Comparison of ENCODE assay signal across 9 cellular contexts in the genomic region with DNA sequence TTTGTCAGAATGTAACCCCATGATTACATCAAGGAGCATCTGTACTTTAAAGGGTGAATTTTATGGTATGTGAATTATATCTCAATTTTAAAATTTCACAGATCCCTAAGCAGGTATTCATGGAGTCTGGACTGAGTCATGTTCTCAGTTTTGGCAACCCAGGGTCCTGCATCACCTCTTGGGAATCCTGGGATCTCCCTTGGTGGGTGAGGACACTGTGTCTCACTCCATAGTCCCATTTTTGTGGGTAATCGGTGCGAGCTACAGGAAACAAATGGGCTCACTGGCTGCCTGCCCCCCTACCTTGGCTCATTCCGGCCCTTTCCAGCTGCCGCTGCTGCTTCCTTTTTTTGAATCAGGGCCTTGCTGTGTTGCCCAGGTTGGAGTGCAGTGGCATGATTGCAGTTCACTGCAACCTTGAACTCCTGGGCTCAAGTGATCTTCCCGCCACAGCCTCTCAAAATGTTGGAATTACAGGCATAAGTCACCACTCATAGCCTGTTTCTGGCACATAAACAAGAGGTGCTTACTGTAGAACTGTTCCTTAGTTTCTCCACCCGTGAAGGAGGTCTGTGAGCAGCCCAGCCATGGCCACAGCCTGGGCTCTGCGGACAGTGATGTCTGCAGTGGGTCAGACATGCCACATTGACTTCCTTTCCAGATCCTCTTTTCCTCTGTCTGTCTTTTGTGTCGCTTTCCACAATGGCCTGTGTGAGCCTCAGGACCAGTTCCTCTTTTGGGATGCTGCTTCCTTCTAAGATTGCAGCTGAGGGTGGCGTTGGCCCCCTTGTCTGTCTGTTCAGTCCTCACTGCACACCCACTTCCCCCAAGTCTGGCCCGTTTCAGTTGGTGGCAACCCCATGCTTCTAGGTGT. TPM values are rescaled to one million over a fixed set of nuclear protein-coding genes. Genes with fewer than 3 reads are reported as not detected.
DNase-seq lines count a peak whose midpoint lies in the region; ATAC-seq, FAIRE-seq and TF ChIP-seq lines count a peak whose summit lies in the region.
"Had no signal": no experiment of that assay in that cellular context is flagged by ENCODE, and none has a peak within 500 bp of the region (broad histone marks: within the 10 kb centered on the region; RNA-seq: fewer than 3 reads in every experiment).

No MANE protein-coding gene starts in this region.

- H3K9me3 ChIP-seq in HepG2 (ENCODE audit: low read length), result no peaks in the 10 kb centered on the region

- ATAC-seq in GM18498 (IDR thresholded peaks at IDR 0.05; ENCODE audit: unreplicated experiment) (peak; percentile 41), HG02981 (IDR thresholded peaks at IDR 0.05; ENCODE audit: unreplicated experiment) (peak; percentile 34), HepG2 (no peak)
- no peak for ATAC-seq in activated T-cell treated with anti-CD3 and anti-CD28 coated beads, Interleukin-2, amount 50 U/mL, for 4 hours

- no peak for TF ChIP-seq POLR2A in HepG2 (IDR thresholded peaks at IDR 0.05; ENCODE audit: insufficient read depth in 1 of 2, low read depth in 2 of 2, low read length in 2 of 2)

- no peaks in the 10 kb centered on the region for H3K36me3 Mint-ChIP-seq in activated T-cell treated with anti-CD3 and anti-CD28 coated beads, Interleukin-2, amount 50 U/mL, for 4 hours (ENCODE audit: insufficient read depth)

- POLR2A ChIA-PET in HepG2 (lab: Yijun Ruan, JAX), result no interaction called here

- no peak overlapping the region for H2AFZ ChIP-seq in HepG2 (ENCODE audit: low read length)

- no peaks in the 10 kb centered on the region for H3K9me3 Mint-ChIP-seq in activated T-cell treated with anti-CD3 and anti-CD28 coated beads, Interleukin-2, amount 50 U/mL, for 4 hours

- H3K4me3 Mint-ChIP-seq in activated T-cell treated with anti-CD3 and anti-CD28 coated beads, Interleukin-2, amount 50 U/mL, for 4 hours, result no peak overlapping the region

- no peak for TF ChIP-seq RAD21 in HepG2 (CRISPR knock-in tag; IDR thresholded peaks at IDR 0.05)

- TF ChIP-seq EP300 in HepG2 (IDR thresholded peaks at IDR 0.05; ENCODE audit: low read depth in 2 of 2, low read length in 2 of 2), result no peak
- no peak for TF ChIP-seq EP300 in HepG2 (CRISPR knock-in tag; IDR thresholded peaks at IDR 0.05; ENCODE audit: borderline replicate concordance)

- H3K27ac ChIP-seq in HepG2 (ENCODE audit: extremely low read length, insufficient read depth, low read length), result no peak overlapping the region

- FAIRE-seq in HepG2 (lab: Jason Lieb, UNC), result no peak
- FAIRE-seq: endometrium had no signal

- no peaks in the 10 kb centered on the region for H4K20me1 ChIP-seq in HepG2 (ENCODE audit: insufficient read depth, low read length)

- H3K27me3 Mint-ChIP-seq in activated T-cell treated with anti-CD3 and anti-CD28 coated beads, Interleukin-2, amount 50 U/mL, for 4 hours (ENCODE audit: low read depth), result peaks cover 10% of the 10 kb centered on the region

- BruUV-seq in HepG2 (replicated peaks; lab: Mats Ljungman, UMichigan), result no TSS peak

- peaks cover 24% of the 10 kb centered on the region for H3K4me1 Mint-ChIP-seq in activated T-cell treated with anti-CD3 and anti-CD28 coated beads, Interleukin-2, amount 50 U/mL, for 4 hours (ENCODE audit: low read depth)

- H3K27me3 ChIP-seq in HepG2 (ENCODE audit: control insufficient read depth in 1 of 2, insufficient read depth in 2 of 2, low read length in 2 of 2), result peaks cover 5 to 38% of the 10 kb centered on the region in 2 experiments; a peak in 3 of 5 replicates

- no peaks in the 10 kb centered on the region for H3K79me2 ChIP-seq in HepG2 (ENCODE audit: insufficient read depth, low read length)

- in situ Hi-C loops in HepG2 (cut with HindIII; ENCODE audit: extremely low pct_ligation_motif_present, low pct_unique_long_range_greater_than_20kb), result no loop called here

- intact Hi-C loops in HepG2 (cut with micrococcal nuclease; ENCODE audit: unreplicated experiment), result no loop called here

- H3K36me3 ChIP-seq in HepG2 (replicated peaks in 1 of 2; ENCODE audit: control insufficient read depth in 1 of 2, insufficient read depth in 2 of 2, low read length in 2 of 2), result no peaks in the 10 kb centered on the region

- H3K4me2 ChIP-seq in HepG2 (ENCODE audit: low read depth, low read length), result no peak overlapping the region

- no peak for TF ChIP-seq CTCF in HepG2 (CRISPR knock-in tag; IDR thresholded peaks at IDR 0.05)

- H3K4me3 ChIP-seq in HepG2 (replicated peaks in 1 of 3; ENCODE audit: insufficient read depth in 1 of 3, low read depth in 2 of 3, low read length in 3 of 3), result no peak overlapping the region

- 26% methylated on average over 10 of the region's 10 CpGs for WGBS in HepG2 (ENCODE audit: low lambda C conversion rate)

- H3K9ac ChIP-seq in HepG2 (ENCODE audit: insufficient read depth, low read depth, low read length), result no peak overlapping the region

- CTCF ChIA-PET in HepG2 (lab: Yijun Ruan, JAX; ENCODE audit: low intra/inter-chr PET ratio, low total read pairs), result no interaction called here

- DNase-seq in SKM-1 (lab: John Stamatoyannopoulos, UW; ENCODE audit: unreplicated experiment) (peak; percentile 79), HepG2 (ENCODE audit: low spot score) (no peak), islet precursor cell (no peak), mucosa of gallbladder (ENCODE audit: low spot score) (no peak), HuH-7 (ENCODE audit: low spot score) (no peak)
- no peak for DNase-seq in activated T-cell treated with anti-CD3 and anti-CD28 coated beads, Interleukin-2, amount 50 U/mL, for 4 hours

- no peaks in the 10 kb centered on the region for H3K4me1 ChIP-seq in HepG2 (ENCODE audit: insufficient read depth, low read length)

TF ChIP-seq in HepG2, 621 proteins besides CTCF, POLR2A, EP300 and RAD21 (continues in another document):
- TF ChIP-seq ZNF121 (CRISPR knock-in tag; IDR thresholded peaks at IDR 0.05) (peak; percentile 53; the same call in 1 of the 2 replicates), ZNF720 (CRISPR knock-in tag; IDR thresholded peaks at IDR 0.05) (no peak)

RNA-seq across cellular contexts. Expression of a gene that starts 14.5 kb away (rescaled TPM):
- total RNA-seq in HepG2 (2016; rRNA removed; fragmentation: Illumina TruSeq; extraction: Trizol) (0.06 and 0.07 TPM in 2 replicates), mucosa of gallbladder (15.5 TPM)
- total RNA-seq in HepG2 (2016; cell fraction: cytosol; rRNA removed; fragmentation: Illumina TruSeq; extraction: Trizol; ENCODE audit: low read depth), result not detected in 2 replicates
- total RNA-seq in HepG2 (2016; cell fraction: insoluble cytoplasmic fraction; rRNA removed; fragmentation: Illumina TruSeq; extraction: Trizol), result 0.04 TPM in 1 of 2 replicates, not detected in the other
- total RNA-seq in HepG2 (2016; cell fraction: membrane; rRNA removed; fragmentation: Illumina TruSeq; extraction: Trizol), result 0.03 TPM in 2 replicates
- total RNA-seq in HepG2 (2016; cell fraction: nucleus; rRNA removed; fragmentation: Illumina TruSeq; extraction: Trizol), result not detected in 2 replicates
- polyA plus RNA-seq in HepG2 (2011; rRNA removed), result 0.08 and 0.09 TPM in 2 replicates
- 0.08 TPM in 2 replicates for polyA plus RNA-seq in HepG2 (2011; cell fraction: cytosol; rRNA removed)
- polyA plus RNA-seq in HepG2 (2011; cell fraction: nucleus; rRNA removed), result 0.43 and 0.50 TPM in 2 replicates
- 0.11 TPM in 1 of 2 replicates, not detected in the other for polyA plus RNA-seq in HepG2 (2012)
- polyA plus RNA-seq in HepG2 (2016; cell fraction: cytosol; fragmentation: Illumina TruSeq; extraction: Trizol; ENCODE audit: low read depth), result not detected in 2 replicates
- not detected in 2 replicates for polyA plus RNA-seq in HepG2 (2016; cell fraction: insoluble cytoplasmic fraction; fragmentation: Illumina TruSeq; extraction: Trizol; ENCODE audit: low read depth)
- polyA plus RNA-seq in HepG2 (2016; cell fraction: membrane; fragmentation: Illumina TruSeq; extraction: Trizol; ENCODE audit: low read depth), result not detected in 2 replicates
- polyA plus RNA-seq in HepG2 (2016; cell fraction: nucleus; fragmentation: Illumina TruSeq; extraction: Trizol; ENCODE audit: insufficient read depth, low read depth), result not detected in 2 replicates
- 0.05 and 0.52 TPM in 2 replicates for polyA minus RNA-seq in HepG2 (2011; rRNA and poly(A)+ RNA removed; ENCODE audit: low replicate concordance)
- not detected in 2 replicates for polyA minus RNA-seq in HepG2 (2011; cell fraction: cytosol; rRNA and poly(A)+ RNA removed)
- 0.12 TPM in 1 of 2 replicates, not detected in the other for polyA minus RNA-seq in HepG2 (2011; cell fraction: nucleus; rRNA and poly(A)+ RNA removed)
- 1 to 10 TPM in 2 of 3 donors, under 1 TPM in 1; 0.90 to 2.6 (median 1.3) TPM for total RNA-seq in activated T-cell treated with anti-CD3 and anti-CD28 coated beads, Interleukin-2, amount 50 U/mL, for 4 hours

RNA-seq across cellular contexts. Expression of a gene that starts 51.5 kb away (rescaled TPM):
- 0.24 TPM in 1 of 2 replicates, not detected in the other for total RNA-seq in HepG2 (2016; rRNA removed; fragmentation: Illumina TruSeq; extraction: Trizol)
- total RNA-seq in HepG2 (2016; cell fraction: cytosol; rRNA removed; fragmentation: Illumina TruSeq; extraction: Trizol; ENCODE audit: low read depth), result not detected in 2 replicates
- total RNA-seq in HepG2 (2016; cell fraction: insoluble cytoplasmic fraction; rRNA removed; fragmentation: Illumina TruSeq; extraction: Trizol), result not detected in 2 replicates
- 0.17 TPM in 1 of 2 replicates, not detected in the other for total RNA-seq in HepG2 (2016; cell fraction: membrane; rRNA removed; fragmentation: Illumina TruSeq; extraction: Trizol)
- total RNA-seq in HepG2 (2016; cell fraction: nucleus; rRNA removed; fragmentation: Illumina TruSeq; extraction: Trizol), result not detected in 2 replicates
- polyA plus RNA-seq in HepG2 (2011; rRNA removed), result not detected in 2 replicates
- polyA plus RNA-seq in HepG2 (2011; cell fraction: cytosol; rRNA removed), result not detected in 2 replicates
- not detected in 2 replicates for polyA plus RNA-seq in HepG2 (2011; cell fraction: nucleus; rRNA removed)
- polyA plus RNA-seq in HepG2 (2012), result not detected in 2 replicates
- not detected in 2 replicates for polyA plus RNA-seq in HepG2 (2016; cell fraction: cytosol; fragmentation: Illumina TruSeq; extraction: Trizol; ENCODE audit: low read depth)
- not detected in 2 replicates for polyA plus RNA-seq in HepG2 (2016; cell fraction: insoluble cytoplasmic fraction; fragmentation: Illumina TruSeq; extraction: Trizol; ENCODE audit: low read depth)
- not detected in 2 replicates for polyA plus RNA-seq in HepG2 (2016; cell fraction: membrane; fragmentation: Illumina TruSeq; extraction: Trizol; ENCODE audit: low read depth)
- polyA plus RNA-seq in HepG2 (2016; cell fraction: nucleus; fragmentation: Illumina TruSeq; extraction: Trizol; ENCODE audit: insufficient read depth, low read depth), result not detected in 2 replicates
- not detected in 2 replicates for polyA minus RNA-seq in HepG2 (2011; rRNA and poly(A)+ RNA removed; ENCODE audit: low replicate concordance)
- polyA minus RNA-seq in HepG2 (2011; cell fraction: cytosol; rRNA and poly(A)+ RNA removed), result not detected in 2 replicates
- not detected in 2 replicates for polyA minus RNA-seq in HepG2 (2011; cell fraction: nucleus; rRNA and poly(A)+ RNA removed)
- total RNA-seq in mucosa of gallbladder, result 0.12 TPM
- not detected for total RNA-seq in activated T-cell treated with anti-CD3 and anti-CD28 coated beads, Interleukin-2, amount 50 U/mL, for 4 hours

Comparison
In these comparisons a context has a peak if more than half of its experiments do, and no peak if none do; other contexts are left out.
1. ATAC-seq: peak in GM18498 (single experiment) and HG02981 (single experiment); none in HepG2 (single experiment) and activated T-cell treated with anti-CD3 and anti-CD28 coated beads, Interleukin-2, amount 50 U/mL, for 4 hours (0 of 2).